ENCODE assay signal across 8 cellular contexts in genomic region chr17:36188891-36189306, GRCh38. TPM values are rescaled to one million over a fixed set of nuclear protein-coding genes. Genes with fewer than 3 reads are reported as not detected.
DNase-seq lines count a peak whose midpoint lies in the region; ATAC-seq and TF ChIP-seq lines count a peak whose summit lies in the region.

No MANE protein-coding gene starts in this region.

- H3K4me3 ChIP-seq in CD4-positive, CD25-positive, alpha-beta regulatory T cell (ENCODE audit: low read depth, low read length): no peak overlapping the region
- H3K4me3 ChIP-seq in MM.1S (ENCODE audit: low read length) (no peak overlapping the region), gastroesophageal sphincter (no peak overlapping the region)

- H4K20me1 ChIP-seq in MM.1S (ENCODE audit: insufficient read depth, low read length): no peaks in the 10 kb centered on the region

- H3K27me3 Mint-ChIP-seq in CD4-positive, CD25-positive, alpha-beta regulatory T cell: peaks cover 85% of the 10 kb centered on the region

- peak overlapping the region; percentile 5; the same call in 1 of the 2 replicates for H3K9ac ChIP-seq in MM.1S (ENCODE audit: low read length)

- H3K4me1 ChIP-seq in CD4-positive, CD25-positive, alpha-beta regulatory T cell (ENCODE audit: control insufficient read depth, insufficient read depth, low read length, poor library complexity, severe bottlenecking): no peaks in the 10 kb centered on the region
- H3K4me1 ChIP-seq in MM.1S (ENCODE audit: low read length) (peaks cover 72% of the 10 kb centered on the region), gastroesophageal sphincter (peaks cover 0 to 3% (median 0%) of the 10 kb centered on the region in 3 donors)

- no peaks in the 10 kb centered on the region for H3K9me3 Mint-ChIP-seq in CD4-positive, CD25-positive, alpha-beta regulatory T cell

- 37% methylated on average over 5 of the region's 7 CpGs; no CpG with 5 or more reads in 1 of the 2 donors for WGBS in gastroesophageal sphincter (ENCODE audit: low coverage in 1 of 2), 2 donors

- no peaks in the 10 kb centered on the region for H3K36me3 ChIP-seq in CD4-positive, CD25-positive, alpha-beta regulatory T cell (ENCODE audit: control insufficient read depth, insufficient read depth, low read length)
- no peaks in the 10 kb centered on the region for H3K36me3 ChIP-seq in MM.1S (replicated peaks; ENCODE audit: insufficient read depth, low read length)
- no peaks in the 10 kb centered on the region for H3K36me3 ChIP-seq in gastroesophageal sphincter

- H3K36me3 Mint-ChIP-seq in CD4-positive, CD25-positive, alpha-beta regulatory T cell: no peaks in the 10 kb centered on the region

- no peak for TF ChIP-seq EP300 in gastroesophageal sphincter (IDR thresholded peaks at IDR 0.05)

- DNase-seq in CD4-positive, CD25-positive, alpha-beta regulatory T cell: peak in 1 of 3 donors; percentile 23
- peak; percentile 48 for DNase-seq in GM20000 (ENCODE audit: low spot score)
- DNase-seq in MM.1S: peak; percentile 62
- DNase-seq in NCI-H510A treated with DMSO at 0.1 percent for 48 hours (lab: John Stamatoyannopoulos, UW): no peak
- no peak for DNase-seq in NCI-H128 (lab: John Stamatoyannopoulos, UW; ENCODE audit: unreplicated experiment)
- no peak for DNase-seq in H4 (ENCODE audit: low spot score)

- no peak overlapping the region for H3K27ac ChIP-seq in CD4-positive, CD25-positive, alpha-beta regulatory T cell (ENCODE audit: insufficient read depth, low read length, poor library complexity, severe bottlenecking)
- H3K27ac ChIP-seq in MM.1S (ENCODE audit: low read length): peak overlapping the region; percentile 60; the same call in 1 of the 2 replicates
- H3K27ac ChIP-seq in gastroesophageal sphincter: peak overlapping the region in 1 of 4 donors; percentile 14

- no peak overlapping the region for H3K27ac Mint-ChIP-seq in CD4-positive, CD25-positive, alpha-beta regulatory T cell

- H3F3A ChIP-seq in MM.1S (ENCODE audit: insufficient read depth, low read length): peaks cover 72% of the 10 kb centered on the region

- no peaks in the 10 kb centered on the region for H3K9me3 ChIP-seq in CD4-positive, CD25-positive, alpha-beta regulatory T cell (ENCODE audit: control insufficient read depth in 2 of 2, low read length in 2 of 2)
- H3K9me3 ChIP-seq in MM.1S (replicated peaks; ENCODE audit: insufficient read depth, low read length): no peaks in the 10 kb centered on the region
- H3K9me3 ChIP-seq in gastroesophageal sphincter: no peaks in the 10 kb centered on the region

- peaks cover 17% of the 10 kb centered on the region for H3K79me2 ChIP-seq in MM.1S (ENCODE audit: low read length)

- H3K4me1 Mint-ChIP-seq in CD4-positive, CD25-positive, alpha-beta regulatory T cell: peaks cover 0 to 6% (median under 1%) of the 10 kb centered on the region in 4 donors

- no peak for TF ChIP-seq CTCF in GM20000 (IDR thresholded peaks at IDR 0.05; ENCODE audit: extremely low read depth, missing control alignments)
- TF ChIP-seq CTCF in MM.1S (IDR thresholded peaks at IDR 0.05; ENCODE audit: low read length): no peak
- no peak for TF ChIP-seq CTCF in gastroesophageal sphincter (IDR thresholded peaks at IDR 0.05)

- H3K9me2 ChIP-seq in MM.1S (replicated peaks; ENCODE audit: insufficient read depth, low read length): no peaks in the 10 kb centered on the region

- no peak overlapping the region for H2AFZ ChIP-seq in MM.1S (ENCODE audit: low read length)

- no peak for TF ChIP-seq POLR2A in gastroesophageal sphincter (IDR thresholded peaks at IDR 0.05)

- no peak overlapping the region for H3K4me3 Mint-ChIP-seq in CD4-positive, CD25-positive, alpha-beta regulatory T cell

- peak; percentile 22 to 38 for ATAC-seq in CD4-positive, CD25-positive, alpha-beta regulatory T cell (ENCODE audit: low read depth in 2 of 2)
- ATAC-seq in gastroesophageal sphincter (peak; percentile 56), GM21737 (IDR thresholded peaks at IDR 0.05; ENCODE audit: unreplicated experiment) (no peak)

- H3K27me3 ChIP-seq in CD4-positive, CD25-positive, alpha-beta regulatory T cell (ENCODE audit: control insufficient read depth, insufficient read depth, low read length): peaks cover 1% of the 10 kb centered on the region
- H3K27me3 ChIP-seq in MM.1S (replicated peaks; ENCODE audit: insufficient read depth, low read length) (no peaks in the 10 kb centered on the region), gastroesophageal sphincter (peaks cover 4% of the 10 kb centered on the region)

- 0 out of 2 replicates have a peak overlapping the region, but pooled peaks have one; percentile 1 for H3K4me2 ChIP-seq in MM.1S (ENCODE audit: low read depth, low read length)

RNA-seq across cellular contexts. Expression of gene CCL3L1, which starts 7.7 kb away (rescaled TPM):
- total RNA-seq in CD4-positive, CD25-positive, alpha-beta regulatory T cell: not detected
- not detected for polyA plus RNA-seq in CD4-positive, CD25-positive, alpha-beta regulatory T cell
- total RNA-seq in gastroesophageal sphincter: not detected
- not detected in 2 replicates for total RNA-seq in H4 (2014; rRNA removed; shearing (Covaris generic))

RNA-seq across cellular contexts. Expression of gene TBC1D3B, which starts 12.5 kb away (rescaled TPM):
- total RNA-seq in CD4-positive, CD25-positive, alpha-beta regulatory T cell: 8.5 TPM
- not detected for polyA plus RNA-seq in CD4-positive, CD25-positive, alpha-beta regulatory T cell
- total RNA-seq in gastroesophageal sphincter: 1 to 10 TPM; 1.7 to 9.2 (median 5.0) TPM
- 0.39 TPM in 1 of 2 replicates, not detected in the other for total RNA-seq in H4 (2014; rRNA removed; shearing (Covaris generic))

RNA-seq across cellular contexts. Expression of gene CCL4L2, which starts 22.0 kb away (rescaled TPM):
- not detected for total RNA-seq in CD4-positive, CD25-positive, alpha-beta regulatory T cell
- polyA plus RNA-seq in CD4-positive, CD25-positive, alpha-beta regulatory T cell: under 1 TPM in 1 of 4 donors, not detected in 3; 0.38 TPM
- total RNA-seq in gastroesophageal sphincter: under 1 TPM in 1 of 4 donors, not detected in 3; 0.69 TPM
- not detected in 2 replicates for total RNA-seq in H4 (2014; rRNA removed; shearing (Covaris generic))

Comparison
In these comparisons a context has a peak if more than half of its experiments do, and no peak if none do; other contexts are left out.
1. DNase-seq: peak in GM20000 (single experiment) and MM.1S (single experiment); none in NCI-H510A treated with DMSO at 0.1 percent for 48 hours (single experiment), NCI-H128 (single experiment) and H4 (single experiment).